ENCODE assay signal across 13 cellular contexts in the genomic region with DNA sequence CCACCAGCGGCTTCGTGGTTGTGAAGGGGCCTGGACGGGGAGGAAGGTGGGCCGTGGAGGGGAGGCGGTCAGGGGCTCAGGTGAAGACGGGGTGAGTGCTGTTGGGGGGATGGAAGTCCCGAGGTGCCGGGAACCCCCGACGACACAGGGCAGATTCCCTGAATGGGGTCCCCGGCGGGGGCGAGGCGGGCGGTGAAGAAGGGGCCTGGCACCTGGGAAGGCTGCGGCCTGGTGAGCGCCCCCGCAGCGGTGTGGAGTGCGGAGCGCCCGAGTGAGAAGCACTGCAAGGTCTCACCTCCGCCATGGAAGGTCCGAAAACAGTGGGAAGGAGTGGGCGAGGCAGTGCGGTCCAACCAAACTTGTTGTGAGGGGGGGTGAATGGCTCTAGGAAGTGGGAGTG. TPM values are rescaled to one million over a fixed set of nuclear protein-coding genes. Genes with fewer than 3 reads are reported as not detected.
DNase-seq lines count a peak whose midpoint lies in the region; ATAC-seq, FAIRE-seq and TF ChIP-seq lines count a peak whose summit lies in the region.
"Not testable (repeated sequence)": the region's sequence is repeated elsewhere in the genome, so short reads cannot be mapped to it uniquely, and the experiment has no call there.
"Had no signal": no experiment of that assay in that cellular context is flagged by ENCODE, and none has a peak within 500 bp of the region (broad histone marks: within the 10 kb centered on the region; RNA-seq: fewer than 3 reads in every experiment).

No MANE protein-coding gene starts in this region.

- H3K4me1 ChIP-seq in kidney (ENCODE audit: control insufficient read depth in 1 of 2, insufficient read depth in 1 of 2, low read depth in 1 of 2, low read length in 2 of 2); upper lobe of right lung: not testable (repeated sequence)

- not testable (repeated sequence) for H3K27me3 ChIP-seq in upper lobe of right lung

- peak; percentile 54 for DNase-seq in activated CD8-positive, alpha-beta memory T cell treated with anti-CD3 and anti-CD28 coated beads, Interleukin-2, amount 50 U/mL, for 4 hours
- peak; percentile 22 for DNase-seq in activated T-helper 1 cell treated with anti-CD3 and anti-CD28 coated beads, Interleukin-12 subunit alpha, Interleukin-12 subunit beta, Interleukin-2, Interleukin-4 antibody, amounts not matched to agents 30 ng/mL and 10 ng/mL and 1 ng/mL, durations not matched to agents 14 hours and 24 hours and 36 hours (ENCODE audit: low spot score)
- DNase-seq in Right ventricle myocardium inferior (ENCODE audit: missing footprints) = peak; percentile 70
- DNase-seq in kidney = peak; percentile 80
- DNase-seq in mesenteric fat pad (ENCODE audit: low spot score) = peak; percentile 90
- peak; percentile 73 for DNase-seq in upper lobe of right lung

- H3K36me3 Mint-ChIP-seq in activated T-helper 1 cell treated with anti-CD3 and anti-CD28 coated beads, Interleukin-12 subunit alpha, Interleukin-12 subunit beta, Interleukin-2, Interleukin-4 antibody, amounts not matched to agents 30 ng/mL and 10 ng/mL and 1 ng/mL, durations not matched to agents 14 hours and 24 hours and 36 hours (ENCODE audit: low read depth) = not testable (repeated sequence)

- intact Hi-C loops in activated T-helper 1 cell treated with anti-CD3 and anti-CD28 coated beads, Interleukin-12 subunit alpha, Interleukin-12 subunit beta, Interleukin-2, Interleukin-4 antibody, amounts not matched to agents 30 ng/mL and 10 ng/mL and 1 ng/mL, durations not matched to agents 14 hours and 24 hours and 36 hours (cut with micrococcal nuclease); Right ventricle myocardium inferior (cut with DNase I); kidney (cut with DNase I); upper lobe of right lung (cut with DNase I): not testable (repeated sequence)

- H3K9ac ChIP-seq in kidney (ENCODE audit: low read length in 2 of 2) = not testable (repeated sequence)

- not testable (repeated sequence) for H3K9me3 Mint-ChIP-seq in activated T-helper 1 cell treated with anti-CD3 and anti-CD28 coated beads, Interleukin-12 subunit alpha, Interleukin-12 subunit beta, Interleukin-2, Interleukin-4 antibody, amounts not matched to agents 30 ng/mL and 10 ng/mL and 1 ng/mL, durations not matched to agents 14 hours and 24 hours and 36 hours

- H3K27ac Mint-ChIP-seq in activated T-helper 1 cell treated with anti-CD3 and anti-CD28 coated beads, Interleukin-12 subunit alpha, Interleukin-12 subunit beta, Interleukin-2, Interleukin-4 antibody, amounts not matched to agents 30 ng/mL and 10 ng/mL and 1 ng/mL, durations not matched to agents 14 hours and 24 hours and 36 hours = not testable (repeated sequence)

- TF ChIP-seq CTCF in kidney (IDR thresholded peaks at IDR 0.05; ENCODE audit: borderline replicate concordance, extremely low read depth, insufficient read depth); upper lobe of right lung (IDR thresholded peaks at IDR 0.05): not testable (repeated sequence)

- not testable (repeated sequence) for H3K27me3 Mint-ChIP-seq in activated T-helper 1 cell treated with anti-CD3 and anti-CD28 coated beads, Interleukin-12 subunit alpha, Interleukin-12 subunit beta, Interleukin-2, Interleukin-4 antibody, amounts not matched to agents 30 ng/mL and 10 ng/mL and 1 ng/mL, durations not matched to agents 14 hours and 24 hours and 36 hours (ENCODE audit: insufficient read depth)

- not testable (repeated sequence) for H3K9me3 ChIP-seq in kidney (ENCODE audit: control insufficient read depth in 1 of 2, low read length in 2 of 2); upper lobe of right lung

- H3K36me3 ChIP-seq in kidney (ENCODE audit: control insufficient read depth in 1 of 2, insufficient read depth in 2 of 2, low read length in 2 of 2); upper lobe of right lung: not testable (repeated sequence)

- not testable (repeated sequence) for H3K4me1 Mint-ChIP-seq in activated T-helper 1 cell treated with anti-CD3 and anti-CD28 coated beads, Interleukin-12 subunit alpha, Interleukin-12 subunit beta, Interleukin-2, Interleukin-4 antibody, amounts not matched to agents 30 ng/mL and 10 ng/mL and 1 ng/mL, durations not matched to agents 14 hours and 24 hours and 36 hours (ENCODE audit: low read depth)

- not testable (repeated sequence) for FAIRE-seq in kidney (lab: Jason Lieb, UNC)

- not testable (repeated sequence) for H3K4me3 Mint-ChIP-seq in activated T-helper 1 cell treated with anti-CD3 and anti-CD28 coated beads, Interleukin-12 subunit alpha, Interleukin-12 subunit beta, Interleukin-2, Interleukin-4 antibody, amounts not matched to agents 30 ng/mL and 10 ng/mL and 1 ng/mL, durations not matched to agents 14 hours and 24 hours and 36 hours

- H3K27ac ChIP-seq in kidney (ENCODE audit: low read depth in 2 of 2, low read length in 2 of 2); upper lobe of right lung: not testable (repeated sequence)

- not testable (repeated sequence) for H3K4me3 ChIP-seq in kidney (ENCODE audit: low read length in 2 of 2); upper lobe of right lung

- ATAC-seq in Right ventricle myocardium inferior, upper lobe of right lung: not testable (repeated sequence)

RNA-seq across cellular contexts. Expression of a gene that starts 0.5 kb away (rescaled TPM):
- not detected in 2 replicates for total RNA-seq in activated T-helper 1 cell treated with anti-CD3 and anti-CD28 coated beads, Interleukin-12 subunit alpha, Interleukin-12 subunit beta, Interleukin-2, Interleukin-4 antibody, amounts not matched to agents 30 ng/mL and 10 ng/mL and 1 ng/mL, durations not matched to agents 14 hours and 24 hours and 36 hours
- total RNA-seq in Right ventricle myocardium inferior (not detected), kidney (not detected), mesenteric fat pad (not detected), upper lobe of right lung (not detected)
- polyA plus RNA-seq in kidney (ENCODE audit: insufficient read depth, low read depth, low replicate concordance) = not detected
- total RNA-seq: CD4-positive, CD25-positive, alpha-beta regulatory T cell; CD8-positive, alpha-beta memory T cell; G401; GM12878; H7; HFFc6; HT1080 had no signal
- polyA plus RNA-seq: CD4-positive, CD25-positive, alpha-beta regulatory T cell; CD8-positive, alpha-beta memory T cell; GM12878 had no signal

RNA-seq across cellular contexts. Expression of a gene that starts 10.0 kb away (rescaled TPM):
- total RNA-seq in activated T-helper 1 cell treated with anti-CD3 and anti-CD28 coated beads, Interleukin-12 subunit alpha, Interleukin-12 subunit beta, Interleukin-2, Interleukin-4 antibody, amounts not matched to agents 30 ng/mL and 10 ng/mL and 1 ng/mL, durations not matched to agents 14 hours and 24 hours and 36 hours = not detected in 2 replicates
- total RNA-seq in Right ventricle myocardium inferior (not detected), kidney (not detected), mesenteric fat pad (not detected), upper lobe of right lung (not detected)
- polyA plus RNA-seq in kidney (ENCODE audit: insufficient read depth, low read depth, low replicate concordance) = not detected
- total RNA-seq: CD4-positive, CD25-positive, alpha-beta regulatory T cell; CD8-positive, alpha-beta memory T cell; G401; GM12878; H7; HFFc6 had no signal
- polyA plus RNA-seq: CD4-positive, CD25-positive, alpha-beta regulatory T cell; CD8-positive, alpha-beta memory T cell; GM12878 had no signal

RNA-seq across cellular contexts. Expression of a gene that starts 28.4 kb away (rescaled TPM):
- total RNA-seq in activated T-helper 1 cell treated with anti-CD3 and anti-CD28 coated beads, Interleukin-12 subunit alpha, Interleukin-12 subunit beta, Interleukin-2, Interleukin-4 antibody, amounts not matched to agents 30 ng/mL and 10 ng/mL and 1 ng/mL, durations not matched to agents 14 hours and 24 hours and 36 hours = not detected in 2 replicates
- total RNA-seq in Right ventricle myocardium inferior (not detected), kidney (not detected), mesenteric fat pad (not detected), upper lobe of right lung (not detected)
- polyA plus RNA-seq in kidney (ENCODE audit: insufficient read depth, low read depth, low replicate concordance) = not detected
- total RNA-seq: CD4-positive, CD25-positive, alpha-beta regulatory T cell; CD8-positive, alpha-beta memory T cell; G401; GM12878; H7; HFFc6; HT1080 had no signal
- polyA plus RNA-seq: CD4-positive, CD25-positive, alpha-beta regulatory T cell; CD8-positive, alpha-beta memory T cell; GM12878 had no signal

Comparison
In these comparisons a context has a peak if more than half of its experiments do, and no peak if none do; other contexts are left out.
1. DNase-seq: peak in every context shown above with its lines; median percentile 90 in mesenteric fat pad; 80 in kidney; 73 in upper lobe of right lung; 70 in Right ventricle myocardium inferior; 54 in activated CD8-positive, alpha-beta memory T cell treated with anti-CD3 and anti-CD28 coated beads, Interleukin-2, amount 50 U/mL, for 4 hours; 22 in activated T-helper 1 cell treated with anti-CD3 and anti-CD28 coated beads, Interleukin-12 subunit alpha, Interleukin-12 subunit beta, Interleukin-2, Interleukin-4 antibody, amounts not matched to agents 30 ng/mL and 10 ng/mL and 1 ng/mL, durations not matched to agents 14 hours and 24 hours and 36 hours.